Comparison of ENCODE assay signal across 16 cellular contexts in genomic region chr21:36388076-36388475, GRCh38.
"Had no signal": no experiment of that assay in that cellular context is flagged by ENCODE, and none has a peak within 500 bp of the region (broad histone marks: within the 10 kb centered on the region; RNA-seq: fewer than 3 reads in every experiment).

No MANE protein-coding gene starts in this region.

- H3K9me3 ChIP-seq: ascending aorta, mucosa of descending colon, suprapubic skin, upper lobe of right lung had no signal

- H3K27me3 Mint-ChIP-seq: activated CD8-positive, alpha-beta T cell treated with anti-CD3 and anti-CD28 coated beads for 36 hours; activated naive CD8-positive, alpha-beta T cell treated with anti-CD3 and anti-CD28 coated beads, Interleukin-2, amount 50 U/mL, for 24 hours had no signal

- H3K27ac ChIP-seq: ascending aorta, suprapubic skin, upper lobe of right lung, WERI-Rb-1 had no signal

- H3K36me3 ChIP-seq: ascending aorta, upper lobe of right lung had no signal

- H3K27me3 ChIP-seq: ascending aorta, suprapubic skin, upper lobe of right lung had no signal

- H3K4me1 ChIP-seq: ascending aorta, upper lobe of right lung had no signal

- H3K4me3 ChIP-seq: ascending aorta, mucosa of descending colon, suprapubic skin, upper lobe of right lung had no signal

- H3K4me3 Mint-ChIP-seq: activated naive CD8-positive, alpha-beta T cell treated with anti-CD3 and anti-CD28 coated beads, Interleukin-2, amount 50 U/mL, for 24 hours; endodermal cell; nephron progenitor cell had no signal

- H3K9me3 Mint-ChIP-seq: activated naive CD8-positive, alpha-beta T cell treated with anti-CD3 and anti-CD28 coated beads, Interleukin-2, amount 50 U/mL, for 24 hours had no signal

- H3K27ac Mint-ChIP-seq: activated CD8-positive, alpha-beta T cell treated with anti-CD3 and anti-CD28 coated beads for 36 hours; activated naive CD8-positive, alpha-beta T cell treated with anti-CD3 and anti-CD28 coated beads, Interleukin-2, amount 50 U/mL, for 24 hours; endodermal cell; nephron progenitor cell had no signal

- DNase-seq: activated CD4-positive, alpha-beta T cell treated with anti-CD3 and anti-CD28 coated beads for 4 hours; activated CD8-positive, alpha-beta memory T cell treated with anti-CD3 and anti-CD28 coated beads, Interleukin-2, amount 50 U/mL, for 48 hours; activated CD8-positive, alpha-beta T cell treated with anti-CD3 and anti-CD28 coated beads for 36 hours; activated naive CD4-positive, alpha-beta T cell treated with Interleukin-2 at 50 U/mL for 16 hours; activated naive CD8-positive, alpha-beta T cell treated with anti-CD3 and anti-CD28 coated beads, Interleukin-2, amount 50 U/mL, for 24 hours; erythroblast; mucosa of descending colon; nephron progenitor cell; stimulated activated CD4-positive, alpha-beta T cell treated with anti-CD3 and anti-CD28 coated beads, Interleukin-12 subunit alpha, Interleukin-12 subunit beta, amount 100 ng/mL, for 4 hours; stimulated activated naive CD4-positive, alpha-beta T cell; upper lobe of right lung; WERI-Rb-1 had no signal

- ATAC-seq: activated CD8-positive, alpha-beta T cell treated with anti-CD3 and anti-CD28 coated beads for 36 hours; activated naive CD8-positive, alpha-beta T cell treated with anti-CD3 and anti-CD28 coated beads, Interleukin-2, amount 50 U/mL, for 24 hours; mucosa of descending colon; sciatic nerve had no signal
